In genomic region chr12:106975098-106975497, GRCh38 we compare ENCODE assay signal across 1 cellular context.
TF ChIP-seq lines count a peak whose summit lies in the region.

No MANE protein-coding gene starts in this region.

TF ChIP-seq in HepG2, 621 proteins besides CTCF, POLR2A, EP300 and RAD21 (continued from another document):
- TF ChIP-seq DZIP1 (CRISPR knock-in tag; IDR thresholded peaks at IDR 0.05), result no peak
- TF ChIP-seq ZNF24 (IDR thresholded peaks at IDR 0.05), result no peak
TF ChIP-seq in HepG2: peak in this region for 7.
